Comparison of ENCODE assay signal across 8 cellular contexts in the genomic region with DNA sequence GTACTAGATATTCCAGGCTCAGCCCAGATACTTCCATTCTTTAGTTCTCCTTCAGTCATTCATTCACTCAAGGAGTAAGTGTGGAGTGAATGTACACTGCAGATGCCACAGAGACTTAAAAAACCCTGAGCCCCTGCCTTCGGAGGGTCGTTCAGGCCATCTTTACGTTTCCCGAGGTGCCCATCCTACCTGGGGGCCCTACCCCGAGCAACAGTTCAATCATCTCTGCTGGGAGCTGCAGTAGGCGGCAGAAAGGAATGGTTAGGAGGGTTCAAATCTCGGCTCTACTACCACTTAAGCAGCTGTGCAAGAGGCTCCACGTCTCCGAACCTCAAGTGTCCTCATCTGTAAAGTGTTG. TPM values are rescaled to one million over a fixed set of nuclear protein-coding genes. Genes with fewer than 3 reads are reported as not detected.
A peak's percentile ranks its signal among the peaks of the same experiment; 100 is the strongest.
DNase-seq lines count a peak whose midpoint lies in the region; ATAC-seq and TF ChIP-seq lines count a peak whose summit lies in the region.

No MANE protein-coding gene starts in this region.

- TF ChIP-seq CTCF in heart left ventricle (IDR thresholded peaks at IDR 0.05), result no peak
- TF ChIP-seq CTCF in brain microvascular endothelial cell (IDR thresholded peaks at IDR 0.05; ENCODE audit: low read depth, low read length, missing control alignments), result no peak

- DNase-seq in heart left ventricle (no peak), left ventricle myocardium superior (no peak), brain microvascular endothelial cell (no peak), mesendoderm (peak; percentile 24), aorta (no peak), NCI-H2171 (lab: John Stamatoyannopoulos, UW) (no peak)

- H3K23ac ChIP-seq in mesendoderm (ENCODE audit: low read length), result no peak overlapping the region

- H3K27me3 ChIP-seq in heart left ventricle, result no peaks in the 10 kb centered on the region
- H3K27me3 ChIP-seq in brain microvascular endothelial cell (replicated peaks), result no peaks in the 10 kb centered on the region
- H3K27me3 ChIP-seq in mesendoderm (ENCODE audit: insufficient read depth, low read length, poor library complexity), result no peaks in the 10 kb centered on the region
- no peaks in the 10 kb centered on the region for H3K27me3 ChIP-seq in aorta (ENCODE audit: control insufficient read depth in 1 of 2, insufficient read depth in 2 of 2, low read length in 1 of 2)

- no peak overlapping the region for H2BK15ac ChIP-seq in mesendoderm (replicated peaks; ENCODE audit: low read depth)

- H2BK120ac ChIP-seq in mesendoderm (ENCODE audit: low read depth, low read length), result no peak overlapping the region

- no peak overlapping the region for H2BK5ac ChIP-seq in mesendoderm (ENCODE audit: low read length)

- in situ Hi-C loops in brain microvascular endothelial cell (cut with HindIII; ENCODE audit: low pct_ligation_motif_present, low sequenced_read_pairs), result no loop called here

- peak overlapping the region; percentile 97 for H3K56ac ChIP-seq in mesendoderm (ENCODE audit: low read length)

- peaks cover 23% of the 10 kb centered on the region for H3K79me2 ChIP-seq in mesendoderm (ENCODE audit: control insufficient read depth, insufficient read depth, low read length)

- 0 to 1% (median 0%) methylated on average over 9 of the region's 9 CpGs for WGBS in heart left ventricle, 4 donors
- no CpG with 5 or more reads among the region's 9 CpGs for WGBS in mesendoderm (ENCODE audit: extremely low coverage, insufficient coverage, low lambda C conversion rate)
- WGBS in aorta, 2 donors, result 0% methylated on average over 9 of the region's 9 CpGs

- no peak overlapping the region for H4K8ac ChIP-seq in mesendoderm (ENCODE audit: low read depth, low read length)

- H3K4me1 ChIP-seq in heart left ventricle (peaks cover 0 to 33% (median 19%) of the 10 kb centered on the region in 12 donors), mesendoderm (ENCODE audit: control insufficient read depth, low read depth, low read length) (no peaks in the 10 kb centered on the region), aorta (ENCODE audit: control insufficient read depth in 1 of 2, insufficient read depth in 2 of 2, low read length in 2 of 2) (no peaks in the 10 kb centered on the region)

- no peak overlapping the region for H3K18ac ChIP-seq in mesendoderm (ENCODE audit: low read length)

- H3K79me1 ChIP-seq in mesendoderm (ENCODE audit: low read length), result peaks cover 19% of the 10 kb centered on the region

- peak overlapping the region; percentile 18 for H2AK5ac ChIP-seq in mesendoderm (ENCODE audit: low read length)

- intact Hi-C loops in heart left ventricle (cut with DNase I), result no loop called here
- intact Hi-C loops in left ventricle myocardium superior (cut with micrococcal nuclease), result no loop called here
- intact Hi-C loops in aorta (cut with DNase I), result no loop called here

- no peaks in the 10 kb centered on the region for H3K9me3 ChIP-seq in heart left ventricle
- no peaks in the 10 kb centered on the region for H3K9me3 ChIP-seq in aorta (ENCODE audit: control insufficient read depth, low read length)

- TF ChIP-seq POLR2A in heart left ventricle (IDR thresholded peaks at IDR 0.05) (no peak), GM18505 (IDR thresholded peaks at IDR 0.05; ENCODE audit: borderline replicate concordance, extremely low read depth, insufficient read depth, insufficient read length) (no peak)

- H3K36me3 ChIP-seq in heart left ventricle (peaks cover 0 to 40% (median 36%) of the 10 kb centered on the region in 9 donors), brain microvascular endothelial cell (replicated peaks) (peaks cover 43% of the 10 kb centered on the region), mesendoderm (ENCODE audit: control insufficient read depth, insufficient read depth, low read length) (peaks cover 6% of the 10 kb centered on the region), aorta (ENCODE audit: control insufficient read depth in 1 of 2, insufficient read depth in 2 of 2, low read length in 1 of 2) (peaks cover 0 to 14% of the 10 kb centered on the region in 2 donors)

- peak in 1 of 4 donors; percentile 2 for ATAC-seq in heart left ventricle
- no peak for ATAC-seq in left ventricle myocardium superior
- no peak for ATAC-seq in aorta (ENCODE audit: low FRiP score)
- no peak for ATAC-seq in GM18505 (IDR thresholded peaks at IDR 0.05; ENCODE audit: unreplicated experiment)
- ATAC-seq in GM18873 (IDR thresholded peaks at IDR 0.05; ENCODE audit: low FRiP score, unreplicated experiment), result no peak

- no peak overlapping the region for H3K4ac ChIP-seq in mesendoderm (ENCODE audit: low read depth, low read length)

- H4K5ac ChIP-seq in mesendoderm (ENCODE audit: low read length), result no peak overlapping the region

- H3K27ac ChIP-seq in heart left ventricle, result peak overlapping the region in 10 of 12 donors; percentile 73 to 92 (median 85)
- H3K27ac ChIP-seq in brain microvascular endothelial cell, result peak overlapping the region; percentile 99
- no peak overlapping the region for H3K27ac ChIP-seq in mesendoderm (ENCODE audit: low read depth, low read length)
- H3K27ac ChIP-seq in aorta (ENCODE audit: low read depth in 1 of 2, low read length in 2 of 2), result peak overlapping the region in 1 of 2 donors; percentile 85

- H3K4me3 ChIP-seq in heart left ventricle (peak overlapping the region; percentile 67 to 100 (median 88)), brain microvascular endothelial cell (ENCODE audit: low read depth, low read length) (peak overlapping the region; percentile 99), mesendoderm (ENCODE audit: low read length) (peak overlapping the region; percentile 92), aorta (ENCODE audit: low read length in 2 of 2) (peak overlapping the region; percentile 95 to 98)

- H3K4me2 ChIP-seq in mesendoderm (ENCODE audit: low read length), result peak overlapping the region; percentile 99

- H3K9ac ChIP-seq in mesendoderm (ENCODE audit: low read length), result peak overlapping the region; percentile 93

RNA-seq across cellular contexts. Expression of gene SEC13, which starts 0.6 kb away (rescaled TPM):
- total RNA-seq in heart left ventricle (10 to 100 TPM; 49.7 to 73.6 (median 56.9) TPM), left ventricle myocardium superior (54.9 TPM), aorta (10 to 100 TPM; 88.8 to 95.6 TPM)
- polyA plus RNA-seq in heart left ventricle (100 to 1,000 TPM in 1 of 2 donors, 10 to 100 TPM in 1; 49.2 to 164 TPM), aorta (100 to 1,000 TPM; 114 to 121 TPM)
- polyA plus RNA-seq in mesendoderm (2013, experiment 1 of 2), result 117 TPM
- 116 TPM for polyA plus RNA-seq in mesendoderm (2013, experiment 2 of 2)

RNA-seq across cellular contexts. Expression of gene GHRL, which starts 27.6 kb away (rescaled TPM):
- total RNA-seq in heart left ventricle, result 1 to 10 TPM in 1 of 9 donors, under 1 TPM in 2, not detected in 6; 0.42 to 2.1 (median 0.75) TPM
- under 1 TPM; 0.18 to 0.61 TPM for polyA plus RNA-seq in heart left ventricle
- not detected for total RNA-seq in left ventricle myocardium superior
- 0.66 TPM for polyA plus RNA-seq in mesendoderm (2013, experiment 1 of 2)
- polyA plus RNA-seq in mesendoderm (2013, experiment 2 of 2), result 0.34 TPM
- total RNA-seq in aorta, result 1 to 10 TPM; 1.6 to 1.7 TPM
- polyA plus RNA-seq in aorta, result under 1 TPM in 1 of 2 donors, not detected in 1; 0.36 TPM
